In the genomic region with DNA sequence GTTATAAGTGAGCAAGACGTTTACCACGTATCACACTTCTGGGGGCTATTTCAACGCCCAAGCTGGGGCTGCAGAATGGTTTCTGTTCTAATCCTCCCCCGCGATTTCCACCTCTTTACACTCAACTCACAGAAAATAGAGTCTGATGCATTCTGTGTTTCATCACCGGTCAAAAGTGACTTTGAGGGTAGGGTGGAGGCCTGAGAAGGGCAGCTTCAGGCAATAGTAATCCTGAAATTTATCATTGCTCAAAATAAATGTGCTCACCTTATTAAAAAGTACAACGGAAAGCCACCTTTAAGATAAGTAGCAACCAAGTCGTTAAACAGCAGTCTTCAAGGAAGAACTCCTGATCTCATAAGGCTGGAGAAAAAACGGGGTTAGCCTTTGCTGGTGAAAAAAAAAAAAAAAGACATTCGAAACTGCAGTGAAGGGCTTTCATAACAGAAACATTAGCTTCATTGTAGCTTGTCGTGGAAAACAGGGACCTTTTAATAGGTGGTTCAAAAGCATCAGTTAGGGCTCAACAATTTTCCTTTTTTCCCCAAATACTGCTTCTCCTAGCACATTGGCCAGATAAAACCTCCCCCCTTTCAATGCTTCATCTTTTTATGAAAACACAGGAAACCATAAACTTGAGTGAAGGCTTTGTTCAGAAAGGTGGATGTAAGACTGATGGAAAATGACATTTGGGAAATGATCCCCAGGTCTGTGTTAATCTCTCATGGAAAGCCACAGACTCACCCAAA, we compare ENCODE assay signal across 8 cellular contexts.
DNase-seq lines count a peak whose midpoint lies in the region; ATAC-seq and TF ChIP-seq lines count a peak whose summit lies in the region.

No MANE protein-coding gene starts in this region.

- H4K20me1 ChIP-seq in Karpas-422 (ENCODE audit: insufficient read depth, low read depth, low read length) = no peaks in the 10 kb centered on the region

- ATAC-seq in HG02763 (IDR thresholded peaks at IDR 0.05; ENCODE audit: unreplicated experiment) = no peak

- peak overlapping the region; percentile 93 for H3K4me3 Mint-ChIP-seq in activated naive CD4-positive, alpha-beta T cell treated with anti-CD3 and anti-CD28 coated beads, Interleukin-2, amount 50 U/mL, for 24 hours

- peaks cover 53% of the 10 kb centered on the region for H3K4me1 ChIP-seq in Karpas-422 (ENCODE audit: low read length)
- H3K4me1 ChIP-seq in iPS-18a (ENCODE audit: control insufficient read depth, low read depth, low read length) = peaks cover 30% of the 10 kb centered on the region

- H3K27me3 ChIP-seq in Karpas-422 (ENCODE audit: low read length) = no peaks in the 10 kb centered on the region
- peaks cover 63% of the 10 kb centered on the region for H3K27me3 ChIP-seq in iPS-18a (ENCODE audit: control insufficient read depth, insufficient read depth, low read length)

- H3K4me2 ChIP-seq in Karpas-422 (ENCODE audit: low read depth, low read length, poor library complexity, severe bottlenecking) = peak overlapping the region; percentile 100

- peak overlapping the region; percentile 60 for H3K27ac ChIP-seq in Karpas-422 (ENCODE audit: low read length)
- H3K27ac ChIP-seq in iPS-18a (ENCODE audit: low read length) = no peak overlapping the region

- H3K27ac Mint-ChIP-seq in activated naive CD4-positive, alpha-beta T cell treated with anti-CD3 and anti-CD28 coated beads, Interleukin-2, amount 50 U/mL, for 24 hours = peak overlapping the region; percentile 96

- H3K36me3 Mint-ChIP-seq in activated naive CD4-positive, alpha-beta T cell treated with anti-CD3 and anti-CD28 coated beads, Interleukin-2, amount 50 U/mL, for 24 hours = no peaks in the 10 kb centered on the region

- no peak for TF ChIP-seq CTCF in GM10266 (IDR thresholded peaks at IDR 0.05; ENCODE audit: control insufficient read depth, insufficient read depth, low read depth, missing control alignments)

- H3K9ac ChIP-seq in Karpas-422 (ENCODE audit: low read length) (peak overlapping the region; percentile 90), iPS-18a (ENCODE audit: low read length) (peak overlapping the region; percentile 63)

- no peaks in the 10 kb centered on the region for H3K9me2 ChIP-seq in Karpas-422 (replicated peaks; ENCODE audit: insufficient read depth, low read length)

- H3K9me3 ChIP-seq in Karpas-422 (ENCODE audit: low read length) (no peaks in the 10 kb centered on the region), iPS-18a (ENCODE audit: control insufficient read depth, low read depth, low read length) (no peaks in the 10 kb centered on the region)

- H3K27me3 Mint-ChIP-seq in activated naive CD4-positive, alpha-beta T cell treated with anti-CD3 and anti-CD28 coated beads, Interleukin-2, amount 50 U/mL, for 24 hours = no peaks in the 10 kb centered on the region

- H2AFZ ChIP-seq in Karpas-422 (ENCODE audit: low read length) = peak overlapping the region; percentile 78

- DNase-seq in GM10266 (ENCODE audit: extremely low spot score) = peak; percentile 72
- DNase-seq in Karpas-422 = peak; percentile 63
- DNase-seq in stimulated activated CD4-positive, alpha-beta T cell treated with anti-CD3 and anti-CD28 coated beads, Interleukin-1b, Interleukin-23, amount 100 ng/mL, for 48 hours = peak; percentile 64
- no peak for DNase-seq in SW 1271 (lab: John Stamatoyannopoulos, UW)
- no peak for DNase-seq in DMS114 treated with DMSO at 0.1 percent for 48 hours (lab: John Stamatoyannopoulos, UW; ENCODE audit: unreplicated experiment)

- no peaks in the 10 kb centered on the region for H3K36me3 ChIP-seq in Karpas-422 (ENCODE audit: insufficient read depth, low read length)
- H3K36me3 ChIP-seq in iPS-18a (ENCODE audit: control insufficient read depth, low read depth, low read length) = no peaks in the 10 kb centered on the region

- peaks cover 63% of the 10 kb centered on the region for H3K4me1 Mint-ChIP-seq in activated naive CD4-positive, alpha-beta T cell treated with anti-CD3 and anti-CD28 coated beads, Interleukin-2, amount 50 U/mL, for 24 hours

- no peaks in the 10 kb centered on the region for H3K9me3 Mint-ChIP-seq in activated naive CD4-positive, alpha-beta T cell treated with anti-CD3 and anti-CD28 coated beads, Interleukin-2, amount 50 U/mL, for 24 hours

- H3K79me2 ChIP-seq in Karpas-422 (ENCODE audit: low read length) = peaks cover 37% of the 10 kb centered on the region

- peak overlapping the region; percentile 89 for H3K4me3 ChIP-seq in Karpas-422 (ENCODE audit: low read length)
- peak overlapping the region; percentile 69 for H3K4me3 ChIP-seq in iPS-18a (ENCODE audit: low read length)

Comparison
In these comparisons a context has a peak if more than half of its experiments do, and no peak if none do; other contexts are left out.
1. DNase-seq: peak in GM10266 (single experiment), Karpas-422 (single experiment) and stimulated activated CD4-positive, alpha-beta T cell treated with anti-CD3 and anti-CD28 coated beads, Interleukin-1b, Interleukin-23, amount 100 ng/mL, for 48 hours (single experiment); none in SW 1271 (0 of 2) and DMS114 treated with DMSO at 0.1 percent for 48 hours (single experiment).